23 cellular contexts compared by ENCODE assay signal in genomic region chr4:185890196-185890595, GRCh38.
"Had no signal": no experiment of that assay in that cellular context is flagged by ENCODE, and none has a peak within 500 bp of the region (broad histone marks: within the 10 kb centered on the region; RNA-seq: fewer than 3 reads in every experiment).

No MANE protein-coding gene starts in this region.

- DNase-seq: activated CD4-positive, alpha-beta T cell treated with anti-CD3 and anti-CD28 coated beads for 48 hours; activated CD4-positive, alpha-beta T cell treated with anti-CD3 and anti-CD28 coated beads, Interleukin-2, amount 50 U/mL, for 4 hours; activated CD4-positive, CD25-positive, alpha-beta regulatory T cell treated with anti-CD3 and anti-CD28 coated beads, Interleukin-2, amount 50 U/mL, for 72 hours; activated CD8-positive, alpha-beta T cell treated with anti-CD3 and anti-CD28 coated beads, Interleukin-2, amount 10 ng/mL, durations not matched to agents 7 days and 5 days; activated effector memory CD4-positive, alpha-beta T cell treated with Interleukin-2 at 50 U/mL for 16 hours; activated naive CD4-positive, alpha-beta T cell; activated T-cell treated with anti-CD3 and anti-CD28 coated beads, Interleukin-2, amount 50 U/mL, for 24 hours; aorta; body of pancreas; NCI-H1092; NCI-H1417 treated with DMSO at 0.1 percent for 48 hours; NCI-H1694; NCI-H2029; NCI-H2107; NCI-H2171 treated with DMSO at 0.1 percent for 48 hours; NCI-H345; NCI-H510A; NCI-H526 treated with DMSO at 0.1 percent for 48 hours; NCI-H82; SIG-M5; T-helper 17 cell; T-helper 9 cell had no signal

- H3K27me3 ChIP-seq: body of pancreas had no signal

- H3K27ac ChIP-seq: body of pancreas had no signal

- H3K9me3 ChIP-seq: body of pancreas had no signal

- ATAC-seq: activated CD8-positive, alpha-beta T cell treated with anti-CD3 and anti-CD28 coated beads, Interleukin-2, amount 10 ng/mL, durations not matched to agents 7 days and 5 days; body of pancreas; T-helper 17 cell; WTC11 had no signal

- H3K4me3 ChIP-seq: body of pancreas had no signal
